In genomic region chr7:120920588-120920987, GRCh38 we compare ENCODE assay signal across 10 cellular contexts.
"Had no signal": no experiment of that assay in that cellular context is flagged by ENCODE, and none has a peak within 500 bp of the region (broad histone marks: within the 10 kb centered on the region; RNA-seq: fewer than 3 reads in every experiment).

No MANE protein-coding gene starts in this region.

- ATAC-seq: activated CD8-positive, alpha-beta T cell treated with anti-CD3 and anti-CD28 coated beads for 36 hours; activated T-cell treated with anti-CD3 and anti-CD28 coated beads, Interleukin-2, amount 50 U/mL, for 72 hours had no signal

- DNase-seq: activated CD4-positive, alpha-beta T cell treated with anti-CD3 and anti-CD28 coated beads for 4 hours; activated CD8-positive, alpha-beta memory T cell treated with anti-CD3 and anti-CD28 coated beads, Interleukin-2, amount 50 U/mL, for 4 hours; activated CD8-positive, alpha-beta T cell treated with anti-CD3 and anti-CD28 coated beads for 36 hours; activated gamma-delta T cell treated with Interleukin-2 at 50 U/mL for 16 hours; activated T-cell treated with anti-CD3 and anti-CD28 coated beads, Interleukin-2, amount 50 U/mL, for 72 hours; kidney; left ventricle myocardium inferior; stimulated activated CD4-positive, alpha-beta T cell treated with anti-CD3 and anti-CD28 coated beads, Interleukin-4, amount 100 ng/mL, for 24 hours; testis; WERI-Rb-1 had no signal
